ENCODE assay signal across 1 cellular context in genomic region chr1:52056937-52057231, GRCh38.
TF ChIP-seq lines count a peak whose summit lies in the region.

No MANE protein-coding gene starts in this region.

TF ChIP-seq in GM12878, 131 proteins besides CTCF, POLR2A, EP300 and RAD21 (continued from another document and continues in another):
- no peak for TF ChIP-seq ZNF24 (IDR thresholded peaks at IDR 0.05)
- TF ChIP-seq IKZF2 (IDR thresholded peaks at IDR 0.05), result peak; percentile 40 to 49; a peak in 2 of 4 replicates
- TF ChIP-seq MEF2B (IDR thresholded peaks at IDR 0.05; ENCODE audit: partially characterized antibody, poor library complexity, severe bottlenecking), result peak; percentile 89
- TF ChIP-seq MTA2 (IDR thresholded peaks at IDR 0.05; ENCODE audit: low read depth), result peak; percentile 46; the same call in 1 of the 2 replicates
- TF ChIP-seq CHD2 (IDR thresholded peaks at IDR 0.05; ENCODE audit: borderline replicate concordance, low read depth, low read length), result peak; percentile 2; the same call in 1 of the 2 replicates
- TF ChIP-seq ZBTB40 (IDR thresholded peaks at IDR 0.05; ENCODE audit: borderline replicate concordance), result no peak; the same call in 1 of the 2 replicates
- peak; percentile 74 for TF ChIP-seq ELK1 (IDR thresholded peaks at IDR 0.05; ENCODE audit: low read depth, low read length)
- no peak for TF ChIP-seq E2F4 (IDR thresholded peaks at IDR 0.05; ENCODE audit: low read depth, low read length)
- no peak for TF ChIP-seq KAT2A (conservative IDR thresholded peaks at IDR 0.05; ENCODE audit: control insufficient read depth, low read depth, low read length)
- 0 out of 2 replicates have a peak, but pooled peaks have one; percentile 16 for TF ChIP-seq MYB (IDR thresholded peaks at IDR 0.05; ENCODE audit: borderline replicate concordance, low read depth, low read length)
- TF ChIP-seq RBBP5 (conservative IDR thresholded peaks at IDR 0.05), result no peak
- TF ChIP-seq BCLAF1 (IDR thresholded peaks at IDR 0.05), result no peak
- no peak for TF ChIP-seq REST (IDR thresholded peaks at IDR 0.05; ENCODE audit: low read depth, low read length)
- no peak for TF ChIP-seq CBX5 (IDR thresholded peaks at IDR 0.05; ENCODE audit: low read depth)
- TF ChIP-seq ZNF592 (IDR thresholded peaks at IDR 0.05), result no peak
- 0 out of 2 replicates have a peak, but pooled peaks have one; percentile 59 for TF ChIP-seq CBFB (IDR thresholded peaks at IDR 0.05; ENCODE audit: low read depth)
- TF ChIP-seq TBL1XR1 (IDR thresholded peaks at IDR 0.05; ENCODE audit: low read depth, low read length), result no peak
- TF ChIP-seq SUPT20H (IDR thresholded peaks at IDR 0.05; ENCODE audit: borderline replicate concordance, control insufficient read depth, low read depth, low read length), result no peak
- no peak for TF ChIP-seq PRDM15 (CRISPR knock-in tag; IDR thresholded peaks at IDR 0.05)
- TF ChIP-seq ATF2 (IDR thresholded peaks at IDR 0.05; ENCODE audit: low read length), result no peak
- no peak for TF ChIP-seq LARP7 (IDR thresholded peaks at IDR 0.05)
- TF ChIP-seq RB1 (IDR thresholded peaks at IDR 0.05; ENCODE audit: borderline replicate concordance), result no peak
- no peak for TF ChIP-seq BMI1 (IDR thresholded peaks at IDR 0.05; ENCODE audit: borderline replicate concordance)
- TF ChIP-seq PML (IDR thresholded peaks at IDR 0.05; ENCODE audit: low read length), result no peak
- no peak for TF ChIP-seq MXI1 (IDR thresholded peaks at IDR 0.05; ENCODE audit: low read depth, low read length)
- TF ChIP-seq YY1 (IDR thresholded peaks at IDR 0.05; ENCODE audit: low read depth, low read length), result no peak
- TF ChIP-seq CEBPB (IDR thresholded peaks at IDR 0.05; ENCODE audit: borderline replicate concordance in 1 of 2, low read depth in 2 of 2, low read length in 2 of 2), result no peak
- no peak for TF ChIP-seq ZNF217 (IDR thresholded peaks at IDR 0.05)
- no peak for TF ChIP-seq NKRF (conservative IDR thresholded peaks at IDR 0.05)
